In the genomic region with DNA sequence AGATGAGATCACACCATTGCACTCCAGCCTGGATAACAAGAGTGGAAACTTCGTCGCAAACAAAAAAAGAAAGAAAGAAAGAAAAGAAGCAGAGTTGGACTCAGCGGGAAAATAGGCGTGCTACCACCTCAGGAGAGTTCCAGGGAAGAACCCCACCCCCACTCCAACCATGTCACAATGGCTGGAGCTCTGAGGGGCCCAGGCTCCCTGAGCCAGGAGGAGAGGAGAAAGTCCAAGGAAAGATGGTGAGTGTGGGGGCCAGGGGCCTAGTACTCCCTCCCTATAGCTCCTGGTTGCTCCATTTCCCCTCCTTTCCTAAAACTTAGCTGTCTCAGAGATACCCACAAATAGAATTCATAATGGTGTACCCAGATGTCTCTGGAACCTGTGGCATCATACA, we compare ENCODE assay signal across 11 cellular contexts. TPM values are rescaled to one million over a fixed set of nuclear protein-coding genes. Genes with fewer than 3 reads are reported as not detected.
DNase-seq lines count a peak whose midpoint lies in the region; ATAC-seq and TF ChIP-seq lines count a peak whose summit lies in the region.
"Not testable (repeated sequence)": the region's sequence is repeated elsewhere in the genome, so short reads cannot be mapped to it uniquely, and the experiment has no call there.
"Had no signal": no experiment of that assay in that cellular context is flagged by ENCODE, and none has a peak within 500 bp of the region (broad histone marks: within the 10 kb centered on the region; RNA-seq: fewer than 3 reads in every experiment).

A gene (plus strand): TSS at position 172 of the 400 bp plus-strand sequence. CDS start 71 bp downstream, at position 243.

- H3K4me1 ChIP-seq in BLaER1 treated with 17β-estradiol and CSF1 and Interleukin-3, amounts not matched to agents 10 nM and 100 nM: peaks cover 62 to 72% (median 71%) of the 10 kb centered on the region in 10 experiments
- H3K4me1 ChIP-seq in adrenal gland (replicated peaks in 1 of 2) (peaks cover 38 to 41% of the 10 kb centered on the region in 2 donors), esophagus muscularis mucosa (peaks cover 59 to 75% (median 73%) of the 10 kb centered on the region in 4 donors), lung (ENCODE audit: control insufficient read depth in 2 of 2, insufficient read depth in 2 of 2, low read length in 2 of 2) (peaks cover 8 to 35% of the 10 kb centered on the region in 2 donors), ovary (ENCODE audit: insufficient read depth) (peaks cover 14% of the 10 kb centered on the region), testis (peaks cover 28% of the 10 kb centered on the region)

- TF ChIP-seq CTCF in WI38 (IDR thresholded peaks at IDR 0.05; ENCODE audit: low read depth, low read length); adrenal gland (IDR thresholded peaks at IDR 0.05); esophagus muscularis mucosa (IDR thresholded peaks at IDR 0.05); lung (IDR thresholded peaks at IDR 0.05; ENCODE audit: control extremely low read depth, extremely low read depth); ovary (IDR thresholded peaks at IDR 0.05); testis (IDR thresholded peaks at IDR 0.05): not testable (repeated sequence)

- not testable (repeated sequence) for DNase-seq in Jurkat, Clone E6-1 (ENCODE audit: low read depth, low spot score); adrenal gland; esophagus muscularis mucosa (ENCODE audit: extremely low spot score); lung (ENCODE audit: low spot score); ovary; testis

- H3K9me3 ChIP-seq in BLaER1 treated with 17β-estradiol and CSF1 and Interleukin-3, amounts not matched to agents 10 nM and 100 nM (replicated peaks in 1 of 11); adrenal gland (replicated peaks in 1 of 3); esophagus muscularis mucosa; lung (ENCODE audit: control insufficient read depth in 2 of 2, insufficient read depth in 1 of 2, low read length in 1 of 2); ovary; testis: not testable (repeated sequence)

- peak within 1 kb of the TSS; percentile 97 to 100 (median 99); a peak in 21 of 22 replicates for H3K27ac ChIP-seq in BLaER1 treated with 17β-estradiol and CSF1 and Interleukin-3, amounts not matched to agents 10 nM and 100 nM
- peak within 1 kb of the TSS in 4 of 5 donors; percentile 99 to 100 (median 100) for H3K27ac ChIP-seq in adrenal gland
- H3K27ac ChIP-seq in esophagus muscularis mucosa (replicated peaks in 1 of 4): peak within 1 kb of the TSS; percentile 100
- peak within 1 kb of the TSS; percentile 98 to 100 for H3K27ac ChIP-seq in lung (ENCODE audit: low read depth in 1 of 2, low read length in 1 of 2)
- H3K27ac ChIP-seq in ovary: peak within 1 kb of the TSS in 1 of 2 donors; percentile 99
- H3K27ac ChIP-seq in testis: peak within 1 kb of the TSS; percentile 88 to 100

- not testable (repeated sequence) for ATAC-seq in lung (ENCODE audit: insufficient read depth, low FRiP score)

- not testable (repeated sequence) for TF ChIP-seq EP300 in esophagus muscularis mucosa (IDR thresholded peaks at IDR 0.05); ovary (IDR thresholded peaks at IDR 0.05)

- H3K4me2 ChIP-seq in BLaER1 treated with 17β-estradiol and CSF1 and Interleukin-3, amounts not matched to agents 10 nM and 100 nM: peak within 1 kb of the TSS; percentile 85 to 98 (median 95)

- H3K36me3 ChIP-seq in BLaER1 treated with 17β-estradiol and CSF1 and Interleukin-3, amounts not matched to agents 10 nM and 100 nM; adrenal gland (replicated peaks in 1 of 2); esophagus muscularis mucosa; lung (ENCODE audit: control insufficient read depth in 2 of 2, insufficient read depth in 2 of 2, low read length in 2 of 2); ovary; testis (ENCODE audit: low read depth, missing control alignments): not testable (repeated sequence)

- peak within 1 kb of the TSS; percentile 93 to 100 (median 98); a peak in 21 of 22 replicates for H3K9ac ChIP-seq in BLaER1 treated with 17β-estradiol and CSF1 and Interleukin-3, amounts not matched to agents 10 nM and 100 nM

- peak within 1 kb of the TSS; percentile 81 to 97 (median 92); a peak in 15 of 20 replicates for H3K4me3 ChIP-seq in BLaER1 treated with 17β-estradiol and CSF1 and Interleukin-3, amounts not matched to agents 10 nM and 100 nM
- peak within 1 kb of the TSS; percentile 59 for H3K4me3 ChIP-seq in Jurkat, Clone E6-1 (ENCODE audit: low read length)
- H3K4me3 ChIP-seq in WI38 (ENCODE audit: low read depth, low read length): peak within 1 kb of the TSS; percentile 65; the same call in 1 of the 2 replicates
- H3K4me3 ChIP-seq in adrenal gland: peak within 1 kb of the TSS in 1 of 4 donors; percentile 88
- peak within 1 kb of the TSS; percentile 96 to 100 (median 100) for H3K4me3 ChIP-seq in esophagus muscularis mucosa
- not testable (repeated sequence) for H3K4me3 ChIP-seq in lung
- H3K4me3 ChIP-seq in ovary: peak within 1 kb of the TSS; percentile 84
- H3K4me3 ChIP-seq in testis: peak within 1 kb of the TSS in 1 of 2 donors; percentile 95

- intact Hi-C loops in adrenal gland (cut with DNase I); esophagus muscularis mucosa (cut with DNase I); testis (cut with DNase I; ENCODE audit: low total_unique reads): not testable (repeated sequence)
- intact Hi-C loops in ovary (cut with DNase I): loop anchor here in 1 of 4 donors (10.0 kb wide), 1 partner anchor 204 kb away; a partner anchor contains a TSS

- H3K27me3 ChIP-seq in BLaER1 treated with 17β-estradiol and CSF1 and Interleukin-3, amounts not matched to agents 10 nM and 100 nM; adrenal gland; esophagus muscularis mucosa; lung (ENCODE audit: control insufficient read depth, insufficient read depth); ovary; testis: not testable (repeated sequence)

- peaks cover 37 to 42% (median 39%) of the 10 kb centered on the region in 11 experiments for H4K20me1 ChIP-seq in BLaER1 treated with 17β-estradiol and CSF1 and Interleukin-3, amounts not matched to agents 10 nM and 100 nM

- TF ChIP-seq POLR2A in adrenal gland (IDR thresholded peaks at IDR 0.05); esophagus muscularis mucosa (IDR thresholded peaks at IDR 0.05; ENCODE audit: low read depth); ovary (IDR thresholded peaks at IDR 0.05); testis (IDR thresholded peaks at IDR 0.05): not testable (repeated sequence)

- WGBS in adrenal gland, 4 donors: 89 to 99% (median 91%) methylated on average over 4 of the region's 4 CpGs
- WGBS in esophagus muscularis mucosa: 99% methylated on average over 4 of the region's 4 CpGs
- WGBS in lung, 2 donors: 93 to 100% methylated on average over 4 of the region's 4 CpGs
- 90 to 93% (median 93%) methylated on average over 4 of the region's 4 CpGs for WGBS in ovary, 3 donors
- 83 to 96% methylated on average over 4 of the region's 4 CpGs for WGBS in testis, 2 donors

RNA-seq across cellular contexts. Expression of the gene that starts here (rescaled TPM):
- polyA plus RNA-seq in Jurkat, Clone E6-1 (2012; ENCODE audit: insufficient read depth, insufficient read length): not detected
- total RNA-seq in adrenal gland (not detected), esophagus muscularis mucosa (not detected), lung (not detected), ovary (not detected), testis (1 to 10 TPM; 1.8 to 3.9 TPM)
- polyA plus RNA-seq in adrenal gland (under 1 TPM in 1 of 3 donors, not detected in 2; 0.24 TPM), lung (not detected), ovary (not detected), testis (ENCODE audit: insufficient read depth, low read depth, low replicate concordance) (3.9 TPM)
- total RNA-seq: left lobe of liver; sciatic nerve; T-helper 2 cell treated with Interferon-gamma antibody and Interleukin-4, amounts not matched to agents 100 ng/mL and 5 ng/mL, for 36 hours had no signal
